Comparison of ENCODE assay signal across 8 cellular contexts in genomic region chr1:211577826-211578639, GRCh38. TPM values are rescaled to one million over a fixed set of nuclear protein-coding genes. Genes with fewer than 3 reads are reported as not detected.
A peak's percentile ranks its signal among the peaks of the same experiment; 100 is the strongest.
DNase-seq lines count a peak whose midpoint lies in the region; ATAC-seq and TF ChIP-seq lines count a peak whose summit lies in the region.

No MANE protein-coding gene starts in this region.

- in situ Hi-C loops in Caki2 (cut with HindIII; ENCODE audit: low pct_unique_long_range_greater_than_20kb, low sequenced_read_pairs) (no loop called here), Panc1 (cut with HindIII; ENCODE audit: low pct_unique_long_range_greater_than_20kb, low sequenced_read_pairs) (no loop called here)

- H3K36me3 Mint-ChIP-seq in nephron (ENCODE audit: low read depth), result peaks cover 21% of the 10 kb centered on the region
- peaks cover 23% of the 10 kb centered on the region for H3K36me3 Mint-ChIP-seq in stimulated activated naive CD8-positive, alpha-beta T cell treated with anti-CD3 and anti-CD28 coated beads, Interleukin-15, Interleukin-2, amounts not matched to agents 100 ng/mL and 50 ng/mL, for 24 hours (ENCODE audit: low read depth)

- peaks cover 5% of the 10 kb centered on the region for H3K27me3 Mint-ChIP-seq in nephron (ENCODE audit: low read depth)
- H3K27me3 Mint-ChIP-seq in stimulated activated naive CD8-positive, alpha-beta T cell treated with anti-CD3 and anti-CD28 coated beads, Interleukin-15, Interleukin-2, amounts not matched to agents 100 ng/mL and 50 ng/mL, for 24 hours, result no peaks in the 10 kb centered on the region

- no TSS peak for BruUV-seq in Panc1 (replicated peaks; lab: Mats Ljungman, UMichigan)

- H3K4me3 Mint-ChIP-seq in nephron, result peak overlapping the region; percentile 96 to 99 (median 98)
- peak overlapping the region; percentile 94 for H3K4me3 Mint-ChIP-seq in stimulated activated naive CD8-positive, alpha-beta T cell treated with anti-CD3 and anti-CD28 coated beads, Interleukin-15, Interleukin-2, amounts not matched to agents 100 ng/mL and 50 ng/mL, for 24 hours

- peaks cover 25% of the 10 kb centered on the region; the same call in 1 of the 2 replicates for H3K36me3 ChIP-seq in Panc1 (ENCODE audit: control insufficient read depth, insufficient read depth, low read length)

- peak overlapping the region; percentile 70 to 94 for H3K4me3 ChIP-seq in Panc1 (ENCODE audit: low read depth in 2 of 2, low read length in 2 of 2)

- TF ChIP-seq CTCF in Panc1 (IDR thresholded peaks at IDR 0.05) (peak; percentile 94), nephron (IDR thresholded peaks at IDR 0.05; ENCODE audit: unreplicated experiment in 3 of 3) (peak; percentile 70 to 80 (median 80))

- H3K4me1 Mint-ChIP-seq in nephron, result peaks cover 56% of the 10 kb centered on the region
- peaks cover 54% of the 10 kb centered on the region for H3K4me1 Mint-ChIP-seq in stimulated activated naive CD8-positive, alpha-beta T cell treated with anti-CD3 and anti-CD28 coated beads, Interleukin-15, Interleukin-2, amounts not matched to agents 100 ng/mL and 50 ng/mL, for 24 hours (ENCODE audit: low read depth)

- DNase-seq in Caki2 (ENCODE audit: low read depth), result peak; percentile 75
- peak; percentile 80 for DNase-seq in HK-2 (ENCODE audit: unreplicated experiment)
- peak; percentile 42 for DNase-seq in Panc1 (ENCODE audit: low read depth, low spot score)
- peak; percentile 48 to 65 for DNase-seq in activated T-helper 1 cell treated with anti-CD3 and anti-CD28 coated beads, Interleukin-2, amount 50 U/mL, for 16 hours (ENCODE audit: low read depth in 1 of 2, low spot score in 1 of 2)
- DNase-seq in fibroblast of peridontal ligament (ENCODE audit: extremely low read depth), result peak; percentile 52

- H3K27ac Mint-ChIP-seq in nephron, result peak overlapping the region; percentile 71 to 98 (median 90)
- H3K27ac Mint-ChIP-seq in stimulated activated naive CD8-positive, alpha-beta T cell treated with anti-CD3 and anti-CD28 coated beads, Interleukin-15, Interleukin-2, amounts not matched to agents 100 ng/mL and 50 ng/mL, for 24 hours, result peak overlapping the region; percentile 88

- peak overlapping the region; percentile 83 for H3K27ac ChIP-seq in Panc1 (ENCODE audit: low read length)

- no peaks in the 10 kb centered on the region for H3K9me3 Mint-ChIP-seq in nephron
- no peaks in the 10 kb centered on the region for H3K9me3 Mint-ChIP-seq in stimulated activated naive CD8-positive, alpha-beta T cell treated with anti-CD3 and anti-CD28 coated beads, Interleukin-15, Interleukin-2, amounts not matched to agents 100 ng/mL and 50 ng/mL, for 24 hours

- CTCF ChIA-PET in Panc1 (lab: Charles Lee), result no interaction called here

- H3K9me3 ChIP-seq in Panc1 (ENCODE audit: control insufficient read depth, insufficient read depth, low read depth, low read length), result no peaks in the 10 kb centered on the region

- intact Hi-C loops in Panc1 (cut with micrococcal nuclease; ENCODE audit: unreplicated experiment), result loop anchor here (1.0 kb wide), 1 partner anchor 77 kb away; no protein-coding TSS in a partner anchor

- no peaks in the 10 kb centered on the region for H3K27me3 ChIP-seq in Panc1 (ENCODE audit: control insufficient read depth, insufficient read depth, low read length)

- ATAC-seq in GM19452 (IDR thresholded peaks at IDR 0.05; ENCODE audit: unreplicated experiment) (peak; percentile 43), Panc1 (peak; percentile 78)

- POLR2A ChIA-PET in Panc1 (lab: Charles Lee), result no interaction called here

- peaks cover 32% of the 10 kb centered on the region for H3K4me1 ChIP-seq in Panc1 (ENCODE audit: control insufficient read depth, insufficient read depth, low read length)

RNA-seq across cellular contexts. Expression of gene SLC30A1, which starts 0.9 kb away (rescaled TPM):
- total RNA-seq in Caki2 (2014; rRNA removed; shearing (Covaris generic); ENCODE audit: low replicate concordance), result 18.4 and 19.0 TPM in 2 replicates
- 34.5 TPM for total RNA-seq in Panc1 (2021; ENCODE audit: unreplicated experiment)
- polyA plus RNA-seq in Panc1 (2012; ENCODE audit: insufficient read length), result 18.6 TPM

Comparison
In these comparisons a context has a peak if more than half of its experiments do, and no peak if none do; other contexts are left out.
1. Peak in every context shown above with its lines: DNase-seq, ATAC-seq, H3K4me3 ChIP-seq and H3K27ac ChIP-seq.